ENCODE assay signal across 1 cellular context in the genomic region with DNA sequence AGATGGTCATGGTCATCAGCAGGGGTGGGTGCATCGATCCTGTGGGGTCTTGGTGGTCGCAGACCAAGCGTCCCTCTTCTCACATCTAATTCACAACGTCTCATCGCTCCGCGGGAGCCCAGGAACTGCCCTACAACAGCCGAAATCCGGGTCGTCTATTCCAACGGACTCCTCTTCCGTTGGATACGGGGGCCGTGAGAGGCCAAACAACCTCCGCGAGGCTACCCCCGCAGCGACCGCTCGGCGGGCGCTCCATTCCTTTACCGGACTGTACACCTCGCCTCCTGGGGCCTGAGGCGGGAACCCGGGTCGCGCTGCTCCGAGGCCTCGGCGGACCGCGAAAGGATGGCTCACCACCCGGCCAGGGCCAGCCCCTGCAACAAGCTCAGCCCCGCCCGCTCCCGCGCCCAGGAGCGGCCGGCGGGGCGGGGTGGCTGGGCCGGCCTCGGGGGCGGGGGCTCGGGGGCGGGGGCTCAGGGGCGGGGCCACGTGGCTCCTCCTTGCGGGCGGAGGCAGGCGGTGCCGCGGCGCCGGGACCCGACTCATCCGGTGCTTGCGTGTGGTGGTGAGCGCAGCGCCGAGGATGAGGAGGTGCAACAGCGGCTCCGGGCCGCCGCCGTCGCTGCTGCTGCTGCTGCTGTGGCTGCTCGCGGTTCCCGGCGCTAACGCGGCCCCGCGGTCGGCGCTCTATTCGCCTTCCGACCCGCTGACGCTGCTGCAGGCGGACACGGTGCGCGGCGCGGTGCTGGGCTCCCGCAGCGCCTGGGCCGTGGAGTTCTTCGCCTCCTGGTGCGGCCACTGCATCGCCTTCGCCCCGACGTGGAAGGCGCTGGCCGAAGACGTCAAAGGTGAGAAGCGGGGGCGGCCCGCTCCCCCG.
TF ChIP-seq lines count a peak whose summit lies in the region.

A gene with protein sequence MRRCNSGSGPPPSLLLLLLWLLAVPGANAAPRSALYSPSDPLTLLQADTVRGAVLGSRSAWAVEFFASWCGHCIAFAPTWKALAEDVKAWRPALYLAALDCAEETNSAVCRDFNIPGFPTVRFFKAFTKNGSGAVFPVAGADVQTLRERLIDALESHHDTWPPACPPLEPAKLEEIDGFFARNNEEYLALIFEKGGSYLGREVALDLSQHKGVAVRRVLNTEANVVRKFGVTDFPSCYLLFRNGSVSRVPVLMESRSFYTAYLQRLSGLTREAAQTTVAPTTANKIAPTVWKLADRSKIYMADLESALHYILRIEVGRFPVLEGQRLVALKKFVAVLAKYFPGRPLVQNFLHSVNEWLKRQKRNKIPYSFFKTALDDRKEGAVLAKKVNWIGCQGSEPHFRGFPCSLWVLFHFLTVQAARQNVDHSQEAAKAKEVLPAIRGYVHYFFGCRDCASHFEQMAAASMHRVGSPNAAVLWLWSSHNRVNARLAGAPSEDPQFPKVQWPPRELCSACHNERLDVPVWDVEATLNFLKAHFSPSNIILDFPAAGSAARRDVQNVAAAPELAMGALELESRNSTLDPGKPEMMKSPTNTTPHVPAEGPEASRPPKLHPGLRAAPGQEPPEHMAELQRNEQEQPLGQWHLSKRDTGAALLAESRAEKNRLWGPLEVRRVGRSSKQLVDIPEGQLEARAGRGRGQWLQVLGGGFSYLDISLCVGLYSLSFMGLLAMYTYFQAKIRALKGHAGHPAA (plus strand): TSS at position 545 of the 877 bp plus-strand sequence. CDS start 39 bp downstream, at position 584.

TF ChIP-seq in HepG2, 621 proteins besides CTCF, POLR2A, EP300 and RAD21 (continued from another document and continues in another):
- TF ChIP-seq, protein P1, sequence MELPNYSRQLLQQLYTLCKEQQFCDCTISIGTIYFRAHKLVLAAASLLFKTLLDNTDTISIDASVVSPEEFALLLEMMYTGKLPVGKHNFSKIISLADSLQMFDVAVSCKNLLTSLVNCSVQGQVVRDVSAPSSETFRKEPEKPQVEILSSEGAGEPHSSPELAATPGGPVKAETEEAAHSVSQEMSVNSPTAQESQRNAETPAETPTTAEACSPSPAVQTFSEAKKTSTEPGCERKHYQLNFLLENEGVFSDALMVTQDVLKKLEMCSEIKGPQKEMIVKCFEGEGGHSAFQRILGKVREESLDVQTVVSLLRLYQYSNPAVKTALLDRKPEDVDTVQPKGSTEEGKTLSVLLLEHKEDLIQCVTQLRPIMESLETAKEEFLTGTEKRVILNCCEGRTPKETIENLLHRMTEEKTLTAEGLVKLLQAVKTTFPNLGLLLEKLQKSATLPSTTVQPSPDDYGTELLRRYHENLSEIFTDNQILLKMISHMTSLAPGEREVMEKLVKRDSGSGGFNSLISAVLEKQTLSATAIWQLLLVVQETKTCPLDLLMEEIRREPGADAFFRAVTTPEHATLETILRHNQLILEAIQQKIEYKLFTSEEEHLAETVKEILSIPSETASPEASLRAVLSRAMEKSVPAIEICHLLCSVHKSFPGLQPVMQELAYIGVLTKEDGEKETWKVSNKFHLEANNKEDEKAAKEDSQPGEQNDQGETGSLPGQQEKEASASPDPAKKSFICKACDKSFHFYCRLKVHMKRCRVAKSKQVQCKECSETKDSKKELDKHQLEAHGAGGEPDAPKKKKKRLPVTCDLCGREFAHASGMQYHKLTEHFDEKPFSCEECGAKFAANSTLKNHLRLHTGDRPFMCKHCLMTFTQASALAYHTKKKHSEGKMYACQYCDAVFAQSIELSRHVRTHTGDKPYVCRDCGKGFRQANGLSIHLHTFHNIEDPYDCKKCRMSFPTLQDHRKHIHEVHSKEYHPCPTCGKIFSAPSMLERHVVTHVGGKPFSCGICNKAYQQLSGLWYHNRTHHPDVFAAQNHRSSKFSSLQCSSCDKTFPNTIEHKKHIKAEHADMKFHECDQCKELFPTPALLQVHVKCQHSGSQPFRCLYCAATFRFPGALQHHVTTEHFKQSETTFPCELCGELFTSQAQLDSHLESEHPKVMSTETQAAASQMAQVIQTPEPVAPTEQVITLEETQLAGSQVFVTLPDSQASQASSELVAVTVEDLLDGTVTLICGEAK (IDR thresholded peaks at IDR 0.05) = no peak
- TF ChIP-seq, protein P1 (CRISPR knock-in tag; IDR thresholded peaks at IDR 0.05) = no peak; the same call in 1 of the 2 replicates
- TF ChIP-seq ZNF230 (CRISPR knock-in tag; IDR thresholded peaks at IDR 0.05) (no peak), ZNF816 (CRISPR knock-in tag; IDR thresholded peaks at IDR 0.05; ENCODE audit: borderline replicate concordance) (peak; percentile 30; the same call in 1 of the 2 replicates), TCF7 (IDR thresholded peaks at IDR 0.05; ENCODE audit: low read depth) (no peak), HNRNPK (IDR thresholded peaks at IDR 0.05; ENCODE audit: low read depth, low read length, poor library complexity, severe bottlenecking) (peak; percentile 39), POLR2AphosphoS5 (IDR thresholded peaks at IDR 0.05; ENCODE audit: low read depth, low read length) (peak; percentile 77), DNMT1 (CRISPR knock-in tag; IDR thresholded peaks at IDR 0.05) (0 out of 2 replicates have a peak, but pooled peaks have one; percentile 4), MXI1 (IDR thresholded peaks at IDR 0.05; ENCODE audit: borderline replicate concordance, low read depth, low read length) (peak; percentile 57; the same call in 1 of the 3 replicates), SRY (CRISPR knock-in tag; IDR thresholded peaks at IDR 0.05) (peak; percentile 65; the same call in 1 of the 2 replicates), MEIS2 (CRISPR knock-in tag; IDR thresholded peaks at IDR 0.05) (peak; percentile 43; the same call in 1 of the 2 replicates), ZNF501 (CRISPR knock-in tag; IDR thresholded peaks at IDR 0.05) (peak; percentile 57; the same call in 1 of the 2 replicates), ZSCAN22 (CRISPR knock-in tag; IDR thresholded peaks at IDR 0.05) (no peak), ZBTB7A (CRISPR knock-in tag; IDR thresholded peaks at IDR 0.05) (peak; percentile 62; the same call in 1 of the 2 replicates), SAP130 (CRISPR knock-in tag; IDR thresholded peaks at IDR 0.05; ENCODE audit: low read depth) (peak; percentile 58), ZNF296 (CRISPR knock-in tag; conservative IDR thresholded peaks at IDR 0.05) (no peak), PTBP1 (IDR thresholded peaks at IDR 0.05; ENCODE audit: low read depth, low read length, poor library complexity, severe bottlenecking) (peak; percentile 34), ATF7 (IDR thresholded peaks at IDR 0.05) (no peak), ATF7 (CRISPR knock-in tag; IDR thresholded peaks at IDR 0.05) (no peak), ZNF605 (CRISPR knock-in tag; IDR thresholded peaks at IDR 0.05) (0 out of 2 replicates have a peak, but pooled peaks have one; percentile 41), FOXK2 (IDR thresholded peaks at IDR 0.05) (no peak), KDM4B (CRISPR knock-in tag; IDR thresholded peaks at IDR 0.05) (0 out of 2 replicates have a peak, but pooled peaks have one; percentile 24), MLLT10 (CRISPR knock-in tag; IDR thresholded peaks at IDR 0.05) (no peak), RCOR2 (CRISPR knock-in tag; IDR thresholded peaks at IDR 0.05) (no peak), SRSF4 (IDR thresholded peaks at IDR 0.05; ENCODE audit: low read depth, low read length, poor library complexity, severe bottlenecking) (no peak), ZFX (CRISPR knock-in tag; IDR thresholded peaks at IDR 0.05; ENCODE audit: low read depth) (peak; percentile 50; the same call in 1 of the 2 replicates)
- TF ChIP-seq, protein P2, sequence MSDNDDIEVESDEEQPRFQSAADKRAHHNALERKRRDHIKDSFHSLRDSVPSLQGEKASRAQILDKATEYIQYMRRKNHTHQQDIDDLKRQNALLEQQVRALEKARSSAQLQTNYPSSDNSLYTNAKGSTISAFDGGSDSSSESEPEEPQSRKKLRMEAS (IDR thresholded peaks at IDR 0.05) = peak; percentile 52
- TF ChIP-seq, protein P3, sequence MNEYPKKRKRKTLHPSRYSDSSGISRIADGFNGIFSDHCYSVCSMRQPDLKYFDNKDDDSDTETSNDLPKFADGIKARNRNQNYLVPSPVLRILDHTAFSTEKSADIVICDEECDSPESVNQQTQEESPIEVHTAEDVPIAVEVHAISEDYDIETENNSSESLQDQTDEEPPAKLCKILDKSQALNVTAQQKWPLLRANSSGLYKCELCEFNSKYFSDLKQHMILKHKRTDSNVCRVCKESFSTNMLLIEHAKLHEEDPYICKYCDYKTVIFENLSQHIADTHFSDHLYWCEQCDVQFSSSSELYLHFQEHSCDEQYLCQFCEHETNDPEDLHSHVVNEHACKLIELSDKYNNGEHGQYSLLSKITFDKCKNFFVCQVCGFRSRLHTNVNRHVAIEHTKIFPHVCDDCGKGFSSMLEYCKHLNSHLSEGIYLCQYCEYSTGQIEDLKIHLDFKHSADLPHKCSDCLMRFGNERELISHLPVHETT (CRISPR knock-in tag; conservative IDR thresholded peaks at IDR 0.05) = no peak
- TF ChIP-seq, protein P4, sequence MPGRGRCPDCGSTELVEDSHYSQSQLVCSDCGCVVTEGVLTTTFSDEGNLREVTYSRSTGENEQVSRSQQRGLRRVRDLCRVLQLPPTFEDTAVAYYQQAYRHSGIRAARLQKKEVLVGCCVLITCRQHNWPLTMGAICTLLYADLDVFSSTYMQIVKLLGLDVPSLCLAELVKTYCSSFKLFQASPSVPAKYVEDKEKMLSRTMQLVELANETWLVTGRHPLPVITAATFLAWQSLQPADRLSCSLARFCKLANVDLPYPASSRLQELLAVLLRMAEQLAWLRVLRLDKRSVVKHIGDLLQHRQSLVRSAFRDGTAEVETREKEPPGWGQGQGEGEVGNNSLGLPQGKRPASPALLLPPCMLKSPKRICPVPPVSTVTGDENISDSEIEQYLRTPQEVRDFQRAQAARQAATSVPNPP (CRISPR knock-in tag; IDR thresholded peaks at IDR 0.05) = no peak
- TF ChIP-seq, protein P5, sequence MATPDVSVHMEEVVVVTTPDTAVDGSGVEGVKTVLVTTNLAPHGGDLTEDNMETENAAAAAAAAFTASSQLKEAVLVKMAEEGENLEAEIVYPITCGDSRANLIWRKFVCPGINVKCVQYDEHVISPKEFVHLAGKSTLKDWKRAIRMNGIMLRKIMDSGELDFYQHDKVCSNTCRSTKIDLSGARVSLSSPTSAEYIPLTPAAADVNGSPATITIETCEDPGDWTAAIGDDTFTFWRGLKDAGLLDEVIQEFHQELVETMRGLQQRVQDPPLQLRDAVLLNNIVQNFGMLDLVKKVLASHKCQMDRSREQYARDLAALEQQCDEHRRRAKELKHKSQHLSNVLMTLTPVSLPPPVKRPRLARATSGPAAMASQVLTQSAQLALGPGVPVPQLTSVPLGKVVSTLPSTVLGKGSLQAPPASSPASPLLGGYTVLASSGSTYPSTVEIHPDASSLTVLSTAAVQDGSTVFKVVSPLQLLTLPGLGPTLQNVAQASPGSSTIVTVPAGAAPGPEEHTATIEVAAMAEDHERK (CRISPR knock-in tag; IDR thresholded peaks at IDR 0.05; ENCODE audit: low read depth) = no peak
- TF ChIP-seq, protein P6, sequence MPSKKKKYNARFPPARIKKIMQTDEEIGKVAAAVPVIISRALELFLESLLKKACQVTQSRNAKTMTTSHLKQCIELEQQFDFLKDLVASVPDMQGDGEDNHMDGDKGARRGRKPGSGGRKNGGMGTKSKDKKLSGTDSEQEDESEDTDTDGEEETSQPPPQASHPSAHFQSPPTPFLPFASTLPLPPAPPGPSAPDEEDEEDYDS (CRISPR knock-in tag; IDR thresholded peaks at IDR 0.05) = no peak
- TF ChIP-seq, protein P7, sequence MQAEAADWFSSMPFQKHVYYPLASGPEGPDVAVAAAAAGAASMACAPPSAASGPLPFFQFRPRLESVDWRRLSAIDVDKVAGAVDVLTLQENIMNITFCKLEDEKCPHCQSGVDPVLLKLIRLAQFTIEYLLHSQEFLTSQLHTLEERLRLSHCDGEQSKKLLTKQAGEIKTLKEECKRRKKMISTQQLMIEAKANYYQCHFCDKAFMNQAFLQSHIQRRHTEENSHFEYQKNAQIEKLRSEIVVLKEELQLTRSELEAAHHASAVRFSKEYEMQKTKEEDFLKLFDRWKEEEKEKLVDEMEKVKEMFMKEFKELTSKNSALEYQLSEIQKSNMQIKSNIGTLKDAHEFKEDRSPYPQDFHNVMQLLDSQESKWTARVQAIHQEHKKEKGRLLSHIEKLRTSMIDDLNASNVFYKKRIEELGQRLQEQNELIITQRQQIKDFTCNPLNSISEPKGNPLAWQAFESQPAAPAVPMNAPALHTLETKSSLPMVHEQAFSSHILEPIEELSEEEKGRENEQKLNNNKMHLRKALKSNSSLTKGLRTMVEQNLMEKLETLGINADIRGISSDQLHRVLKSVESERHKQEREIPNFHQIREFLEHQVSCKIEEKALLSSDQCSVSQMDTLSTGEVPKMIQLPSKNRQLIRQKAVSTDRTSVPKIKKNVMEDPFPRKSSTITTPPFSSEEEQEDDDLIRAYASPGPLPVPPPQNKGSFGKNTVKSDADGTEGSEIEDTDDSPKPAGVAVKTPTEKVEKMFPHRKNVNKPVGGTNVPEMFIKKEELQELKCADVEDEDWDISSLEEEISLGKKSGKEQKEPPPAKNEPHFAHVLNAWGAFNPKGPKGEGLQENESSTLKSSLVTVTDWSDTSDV (CRISPR knock-in tag; IDR thresholded peaks at IDR 0.05) = no peak
- TF ChIP-seq, protein P8, sequence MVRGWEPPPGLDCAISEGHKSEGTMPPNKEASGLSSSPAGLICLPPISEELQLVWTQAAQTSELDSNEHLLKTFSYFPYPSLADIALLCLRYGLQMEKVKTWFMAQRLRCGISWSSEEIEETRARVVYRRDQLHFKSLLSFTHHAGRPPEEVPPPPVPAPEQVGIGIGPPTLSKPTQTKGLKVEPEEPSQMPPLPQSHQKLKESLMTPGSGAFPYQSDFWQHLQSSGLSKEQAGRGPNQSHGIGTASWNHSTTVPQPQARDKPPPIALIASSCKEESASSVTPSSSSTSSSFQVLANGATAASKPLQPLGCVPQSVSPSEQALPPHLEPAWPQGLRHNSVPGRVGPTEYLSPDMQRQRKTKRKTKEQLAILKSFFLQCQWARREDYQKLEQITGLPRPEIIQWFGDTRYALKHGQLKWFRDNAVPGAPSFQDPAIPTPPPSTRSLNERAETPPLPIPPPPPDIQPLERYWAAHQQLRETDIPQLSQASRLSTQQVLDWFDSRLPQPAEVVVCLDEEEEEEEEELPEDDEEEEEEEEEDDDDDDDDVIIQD (CRISPR knock-in tag; IDR thresholded peaks at IDR 0.05; ENCODE audit: low read depth) = no peak
